In the genomic region with DNA sequence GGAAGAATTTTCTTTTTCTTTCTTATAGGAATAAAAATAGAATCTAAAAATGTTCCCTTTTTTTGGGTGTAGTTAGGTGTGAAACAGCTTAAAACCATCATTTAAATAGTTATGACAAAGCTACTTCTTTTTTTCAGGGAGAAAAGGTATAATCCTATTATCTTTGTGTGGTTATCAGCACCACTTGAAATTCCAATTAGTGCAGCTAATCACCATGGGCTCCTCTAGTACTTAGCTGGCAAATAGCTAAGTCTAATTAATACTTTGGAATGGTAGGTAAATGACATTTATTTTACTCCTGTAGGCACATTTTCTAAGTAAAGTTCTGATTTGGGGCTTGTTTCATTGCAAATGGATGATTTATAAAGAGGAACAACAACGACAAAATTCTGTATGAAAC, we compare ENCODE assay signal across 30 cellular contexts.
"Had no signal": no experiment of that assay in that cellular context is flagged by ENCODE, and none has a peak within 500 bp of the region (broad histone marks: within the 10 kb centered on the region; RNA-seq: fewer than 3 reads in every experiment).

No MANE protein-coding gene starts in this region.

- H3K27ac ChIP-seq: ascending aorta, cardiac muscle cell, VCaP had no signal

- DNase-seq: activated B cell treated with CpG ODN at 0.5 μM for 24 hours; activated CD4-positive, alpha-beta memory T cell treated with anti-CD3 and anti-CD28 coated beads for 36 hours; activated CD4-positive, alpha-beta T cell treated with anti-CD3 and anti-CD28 coated beads for 4 hours; activated CD4-positive, alpha-beta T cell treated with anti-CD3 and anti-CD28 coated beads, Interleukin-2, amount 10 ng/mL, durations not matched to agents 24 days and 14 days; activated CD4-positive, alpha-beta T cell treated with anti-CD3 and anti-CD28 coated beads, Interleukin-2, amount 50 U/mL, for 1 hour; activated CD4-positive, alpha-beta T cell treated with anti-CD3 and anti-CD28 coated beads, Interleukin-2, amount 50 U/mL, for 4 hours; activated CD4-positive, CD25-positive, alpha-beta regulatory T cell treated with anti-CD3 and anti-CD28 coated beads, Interleukin-2, amount 50 U/mL, for 72 hours; activated CD8-positive, alpha-beta memory T cell treated with anti-CD3 and anti-CD28 coated beads for 24 hours; activated CD8-positive, alpha-beta memory T cell treated with anti-CD3 and anti-CD28 coated beads, Interleukin-2, amount 10 ng/mL, durations not matched to agents 7 days and 5 days; activated CD8-positive, alpha-beta memory T cell treated with anti-CD3 and anti-CD28 coated beads, Interleukin-2, amount 50 U/mL, for 48 hours; activated CD8-positive, alpha-beta T cell treated with anti-CD3 and anti-CD28 coated beads for 36 hours; activated effector memory CD4-positive, alpha-beta T cell treated with Interleukin-2 at 50 U/mL for 16 hours; activated gamma-delta T cell; activated naive CD4-positive, alpha-beta T cell treated with anti-CD3 and anti-CD28 coated beads, Interleukin-2, amount 10 ng/mL, durations not matched to agents 7 days and 5 days; activated naive CD4-positive, alpha-beta T cell treated with Interleukin-2 at 50 U/mL for 16 hours; activated naive CD8-positive, alpha-beta T cell treated with anti-CD3 and anti-CD28 coated beads, Interleukin-2, amount 10 ng/mL, durations not matched to agents 7 days and 5 days; activated naive CD8-positive, alpha-beta T cell treated with anti-CD3 and anti-CD28 coated beads, Interleukin-2, amount 50 U/mL, for 24 hours; activated T-cell treated with anti-CD3 and anti-CD28 coated beads, Interleukin-2, amount 50 U/mL, for 24 hours; activated T-cell treated with anti-CD3 and anti-CD28 coated beads, Interleukin-2, amount 50 U/mL, for 48 hours; amygdala; anterior cingulate cortex; caudate nucleus; T-helper 1 cell; T-helper 2 cell; T-helper 9 cell had no signal

- H3K9me3 ChIP-seq: ascending aorta had no signal

- ATAC-seq: activated CD8-positive, alpha-beta memory T cell treated with anti-CD3 and anti-CD28 coated beads, Interleukin-2, amount 10 ng/mL, durations not matched to agents 7 days and 5 days; activated CD8-positive, alpha-beta T cell treated with anti-CD3 and anti-CD28 coated beads for 36 hours; activated naive CD8-positive, alpha-beta T cell treated with anti-CD3 and anti-CD28 coated beads, Interleukin-2, amount 50 U/mL, for 24 hours had no signal

- H3K4me3 ChIP-seq: ascending aorta, cardiac muscle cell had no signal

- H3K27me3 ChIP-seq: ascending aorta, cardiac muscle cell had no signal

- H3K36me3 ChIP-seq: ascending aorta, cardiac muscle cell had no signal

- FAIRE-seq: bronchial epithelial cell, TTC549 had no signal

- H3K4me1 ChIP-seq: ascending aorta had no signal
